3 cellular contexts compared by ENCODE assay signal in genomic region chr12:27006797-27007467, GRCh38.
TF ChIP-seq lines count a peak whose summit lies in the region.

No MANE protein-coding gene starts in this region.

TF ChIP-seq in A549, 52 proteins besides CTCF, POLR2A, EP300 and RAD21:
- TF ChIP-seq EHF (CRISPR knock-in tag; IDR thresholded peaks at IDR 0.05) (no peak), ZC3H11A (IDR thresholded peaks at IDR 0.05) (no peak), NR3C1 (IDR thresholded peaks at IDR 0.05) (no peak), FOSB (CRISPR knock-in tag; IDR thresholded peaks at IDR 0.05) (no peak), HDAC2 (IDR thresholded peaks at IDR 0.05) (no peak), HMGXB4 (CRISPR knock-in tag; IDR thresholded peaks at IDR 0.05; ENCODE audit: borderline replicate concordance) (no peak), HES2 (IDR thresholded peaks at IDR 0.05) (no peak), POLR2AphosphoS2 (conservative IDR thresholded peaks at IDR 0.05; ENCODE audit: low read length) (no peak), KDM1A (IDR thresholded peaks at IDR 0.05; ENCODE audit: low read depth) (no peak), FOXS1 (CRISPR knock-in tag; IDR thresholded peaks at IDR 0.05) (no peak), HOXA7 (CRISPR knock-in tag; IDR thresholded peaks at IDR 0.05) (no peak), CBX2 (IDR thresholded peaks at IDR 0.05; ENCODE audit: borderline replicate concordance, low read depth) (no peak), USF2 (IDR thresholded peaks at IDR 0.05) (no peak), ESRRA (IDR thresholded peaks at IDR 0.05; ENCODE audit: borderline replicate concordance, low read length) (no peak), ZSCAN20 (CRISPR knock-in tag; IDR thresholded peaks at IDR 0.05) (no peak), JUN (IDR thresholded peaks at IDR 0.05) (no peak), MAFK (IDR thresholded peaks at IDR 0.05; ENCODE audit: partially characterized antibody) (no peak), CHD2 (IDR thresholded peaks at IDR 0.05; ENCODE audit: low read length, partially characterized antibody) (no peak), JUNB (IDR thresholded peaks at IDR 0.05) (no peak), SMC3 (IDR thresholded peaks at IDR 0.05) (no peak)
TF ChIP-seq in A549: peak in this region for 0.

TF ChIP-seq in K562, 482 proteins besides CTCF, POLR2A, EP300 and RAD21:
- TF ChIP-seq MEIS2 (IDR thresholded peaks at IDR 0.05; ENCODE audit: partially characterized antibody) (peak; percentile 87), SMARCA4 (IDR thresholded peaks at IDR 0.05) (no peak), NR2C1 (IDR thresholded peaks at IDR 0.05) (peak; percentile 67), NR2C1 (tag; IDR thresholded peaks at IDR 0.05) (peak; percentile 87), MLLT1 (IDR thresholded peaks at IDR 0.05) (no peak), CHD4 (IDR thresholded peaks at IDR 0.05; ENCODE audit: insufficient read depth, insufficient replicate concordance, low read depth, low read length, poor library complexity, severe bottlenecking) (no peak), NR2C2 (CRISPR knock-in tag; IDR thresholded peaks at IDR 0.05) (no peak), NR2C2 (tag; IDR thresholded peaks at IDR 0.05) (peak; percentile 75), ZSCAN32 (CRISPR knock-in tag; IDR thresholded peaks at IDR 0.05) (no peak), PBX2 (CRISPR knock-in tag; IDR thresholded peaks at IDR 0.05; ENCODE audit: low read depth) (no peak), PBX2 (tag; conservative IDR thresholded peaks at IDR 0.05; ENCODE audit: low read depth) (peak; percentile 61), PKNOX1 (IDR thresholded peaks at IDR 0.05) (peak; percentile 88), ZNF436 (CRISPR knock-in tag; IDR thresholded peaks at IDR 0.05) (no peak)

TF ChIP-seq in liver, 16 proteins besides CTCF, POLR2A, EP300 and RAD21:
- TF ChIP-seq NR2F2 (IDR thresholded peaks at IDR 0.05) (peak; percentile 41), EGR1 (IDR thresholded peaks at IDR 0.05; ENCODE audit: low read depth in 2 of 2) (no peak), HNF4A (conservative IDR thresholded peaks at IDR 0.05) (peak; percentile 29 to 32), YY1 (IDR thresholded peaks at IDR 0.05) (peak; percentile 6), ATF3 (IDR thresholded peaks at IDR 0.05) (no peak)
